In genomic region chr3:33211444-33211843, GRCh38 we compare ENCODE assay signal across 14 cellular contexts. TPM values are rescaled to one million over a fixed set of nuclear protein-coding genes. Genes with fewer than 3 reads are reported as not detected.
DNase-seq lines count a peak whose midpoint lies in the region; ATAC-seq and TF ChIP-seq lines count a peak whose summit lies in the region.
"Had no signal": no experiment of that assay in that cellular context is flagged by ENCODE, and none has a peak within 500 bp of the region (broad histone marks: within the 10 kb centered on the region; RNA-seq: fewer than 3 reads in every experiment).

No MANE protein-coding gene starts in this region.

- H3K27ac ChIP-seq in right cardiac atrium (ENCODE audit: low read length) (no peak overlapping the region), right atrium auricular region (no peak overlapping the region), dorsolateral prefrontal cortex (no peak overlapping the region)
- H3K27ac ChIP-seq: 22Rv1 had no signal

- ATAC-seq in right cardiac atrium = no peak
- no peak for ATAC-seq in activated CD8-positive, alpha-beta T cell treated with anti-CD3 and anti-CD28 coated beads, Interleukin-2, amount 10 ng/mL, durations not matched to agents 7 days and 5 days
- ATAC-seq: activated CD8-positive, alpha-beta memory T cell treated with anti-CD3 and anti-CD28 coated beads, Interleukin-2, amount 10 ng/mL, durations not matched to agents 7 days and 5 days; stimulated activated naive B cell treated with anti-CD40 and anti-IgM and Interleukin-4, amounts not matched to agents 10 μg/mL and 1 μg/mL and 100 μg/mL, for 72 hours had no signal

- 76% methylated on average over 1 of the region's 1 CpG for WGBS in right cardiac atrium

- TF ChIP-seq CTCF in right atrium auricular region (IDR thresholded peaks at IDR 0.05) (no peak), fibroblast of villous mesenchyme (IDR thresholded peaks at IDR 0.05; ENCODE audit: insufficient read depth, low read depth, low read length) (no peak), dorsolateral prefrontal cortex (IDR thresholded peaks at IDR 0.05 in 54 of 56, conservative IDR thresholded peaks at IDR 0.05 in 2 of 56; ENCODE audit: low read depth in 1 of 56, partially characterized antibody in 56 of 56) (no peak)

- H3K36me3 ChIP-seq in right atrium auricular region (no peaks in the 10 kb centered on the region), adipocyte (ENCODE audit: control insufficient read depth, insufficient read depth, low read length, severe bottlenecking) (no peaks in the 10 kb centered on the region)

- POLR2A ChIA-PET in activated CD8-positive, alpha-beta T cell treated with anti-CD3 and anti-CD28 coated beads, Interleukin-2, amount 10 ng/mL, durations not matched to agents 7 days and 5 days (lab: Charles Lee) = no interaction called here

- CTCF ChIA-PET in activated CD8-positive, alpha-beta T cell treated with anti-CD3 and anti-CD28 coated beads, Interleukin-2, amount 10 ng/mL, durations not matched to agents 7 days and 5 days (lab: Charles Lee) = no interaction called here

- H3K27me3 ChIP-seq in right cardiac atrium (ENCODE audit: control insufficient read depth, insufficient read depth) (no peaks in the 10 kb centered on the region), right atrium auricular region (peaks cover 0 to 3% of the 10 kb centered on the region in 2 donors), adipocyte (replicated peaks; ENCODE audit: control insufficient read depth, insufficient read depth, low read length) (peaks cover 6% of the 10 kb centered on the region), dorsolateral prefrontal cortex (no peaks in the 10 kb centered on the region)

- no peaks in the 10 kb centered on the region for H3K4me1 Mint-ChIP-seq in activated CD8-positive, alpha-beta T cell treated with anti-CD3 and anti-CD28 coated beads, Interleukin-2, amount 10 ng/mL, durations not matched to agents 7 days and 5 days (ENCODE audit: low read depth)
- H3K4me1 Mint-ChIP-seq: activated CD8-positive, alpha-beta memory T cell treated with anti-CD3 and anti-CD28 coated beads, Interleukin-2, amount 10 ng/mL, durations not matched to agents 7 days and 5 days; stimulated activated naive B cell treated with anti-CD40 and anti-IgM and Interleukin-4, amounts not matched to agents 10 μg/mL and 1 μg/mL and 100 μg/mL, for 72 hours had no signal

- H3K9ac ChIP-seq in adipocyte (ENCODE audit: low read length) = no peak overlapping the region

- no peak overlapping the region for H3K4me3 Mint-ChIP-seq in activated CD8-positive, alpha-beta T cell treated with anti-CD3 and anti-CD28 coated beads, Interleukin-2, amount 10 ng/mL, durations not matched to agents 7 days and 5 days
- H3K4me3 Mint-ChIP-seq: activated CD8-positive, alpha-beta memory T cell treated with anti-CD3 and anti-CD28 coated beads, Interleukin-2, amount 10 ng/mL, durations not matched to agents 7 days and 5 days; stimulated activated naive B cell treated with anti-CD40 and anti-IgM and Interleukin-4, amounts not matched to agents 10 μg/mL and 1 μg/mL and 100 μg/mL, for 72 hours; T-helper 1 cell treated with Interleukin-12 subunit alpha and Interleukin-12 subunit beta and Interleukin-4 antibody, amounts not matched to agents 30 μg/mL and 1 μg/mL, for 36 hours had no signal

- H3K36me3 Mint-ChIP-seq in activated CD8-positive, alpha-beta T cell treated with anti-CD3 and anti-CD28 coated beads, Interleukin-2, amount 10 ng/mL, durations not matched to agents 7 days and 5 days (ENCODE audit: low read depth) = no peaks in the 10 kb centered on the region
- H3K36me3 Mint-ChIP-seq: activated CD8-positive, alpha-beta memory T cell treated with anti-CD3 and anti-CD28 coated beads, Interleukin-2, amount 10 ng/mL, durations not matched to agents 7 days and 5 days had no signal

- peak in 2 of 3 donors; percentile 13 to 46 for DNase-seq in right cardiac atrium
- DNase-seq in right atrium auricular region (ENCODE audit: low spot score) = no peak
- peak; percentile 67 for DNase-seq in adipocyte (ENCODE audit: low read depth)
- DNase-seq in fibroblast of villous mesenchyme (ENCODE audit: low read depth) = peak; percentile 65
- no peak for DNase-seq in dorsolateral prefrontal cortex
- DNase-seq in NCI-H69 (lab: John Stamatoyannopoulos, UW) = no peak
- DNase-seq in activated CD8-positive, alpha-beta T cell treated with anti-CD3 and anti-CD28 coated beads, Interleukin-2, amount 10 ng/mL, durations not matched to agents 7 days and 5 days = no peak
- no peak for DNase-seq in NCI-H446 (lab: John Stamatoyannopoulos, UW)
- DNase-seq: activated CD8-positive, alpha-beta memory T cell treated with anti-CD3 and anti-CD28 coated beads, Interleukin-2, amount 10 ng/mL, durations not matched to agents 7 days and 5 days; caudate nucleus; GF-D8; stimulated activated naive B cell treated with anti-CD40 and anti-IgM and Interleukin-4, amounts not matched to agents 10 μg/mL and 1 μg/mL and 100 μg/mL, for 72 hours had no signal

- intact Hi-C loops in right cardiac atrium (cut with DNase I) (no loop called here), dorsolateral prefrontal cortex (cut with DNase I) (no loop called here)

- H3K4me3 ChIP-seq in right cardiac atrium (ENCODE audit: low read length) (no peak overlapping the region), right atrium auricular region (no peak overlapping the region), adipocyte (ENCODE audit: low read length) (no peak overlapping the region), fibroblast of villous mesenchyme (ENCODE audit: low read depth, low read length) (no peak overlapping the region), dorsolateral prefrontal cortex (no peak overlapping the region)

- H3K9me3 ChIP-seq in right cardiac atrium (ENCODE audit: control insufficient read depth, low read length) = no peaks in the 10 kb centered on the region
- peaks cover 3 to 19% of the 10 kb centered on the region in 2 donors for H3K9me3 ChIP-seq in right atrium auricular region
- peaks cover 30% of the 10 kb centered on the region for H3K9me3 ChIP-seq in adipocyte (ENCODE audit: control insufficient read depth, low read length)

- no peaks in the 10 kb centered on the region for H3K9me3 Mint-ChIP-seq in activated CD8-positive, alpha-beta T cell treated with anti-CD3 and anti-CD28 coated beads, Interleukin-2, amount 10 ng/mL, durations not matched to agents 7 days and 5 days (ENCODE audit: insufficient read depth)

- H3K4me1 ChIP-seq in right cardiac atrium (ENCODE audit: control insufficient read depth, insufficient read depth, low read length) (no peaks in the 10 kb centered on the region), right atrium auricular region (no peaks in the 10 kb centered on the region), adipocyte (ENCODE audit: control insufficient read depth, insufficient read depth, low read length) (no peaks in the 10 kb centered on the region)

- peaks cover 42% of the 10 kb centered on the region for H3K27me3 Mint-ChIP-seq in activated CD8-positive, alpha-beta T cell treated with anti-CD3 and anti-CD28 coated beads, Interleukin-2, amount 10 ng/mL, durations not matched to agents 7 days and 5 days (ENCODE audit: low read depth)

- no peak overlapping the region for H3K27ac Mint-ChIP-seq in activated CD8-positive, alpha-beta T cell treated with anti-CD3 and anti-CD28 coated beads, Interleukin-2, amount 10 ng/mL, durations not matched to agents 7 days and 5 days
- H3K27ac Mint-ChIP-seq: activated CD8-positive, alpha-beta memory T cell treated with anti-CD3 and anti-CD28 coated beads, Interleukin-2, amount 10 ng/mL, durations not matched to agents 7 days and 5 days; stimulated activated naive B cell treated with anti-CD40 and anti-IgM and Interleukin-4, amounts not matched to agents 10 μg/mL and 1 μg/mL and 100 μg/mL, for 72 hours; T-helper 1 cell treated with Interleukin-12 subunit alpha and Interleukin-12 subunit beta and Interleukin-4 antibody, amounts not matched to agents 30 μg/mL and 1 μg/mL, for 36 hours had no signal

RNA-seq across cellular contexts. Expression of gene SUSD5, which starts 7.2 kb away (rescaled TPM):
- total RNA-seq in right cardiac atrium (1 to 10 TPM in 2 of 4 donors, under 1 TPM in 2; 0.53 to 10.0 (median 1.1) TPM), right atrium auricular region (1 to 10 TPM; 1.1 to 1.7 TPM), fibroblast of villous mesenchyme (1.3 and 2.2 TPM in 2 replicates), dorsolateral prefrontal cortex (10 to 100 TPM in 80 of 120 experiments, 1 to 10 TPM in 40; 5.0 to 22.4 (median 11.5) TPM)
- 1.3 TPM for polyA plus RNA-seq in right cardiac atrium
- not detected for total RNA-seq in activated CD8-positive, alpha-beta T cell treated with anti-CD3 and anti-CD28 coated beads, Interleukin-2, amount 10 ng/mL, durations not matched to agents 7 days and 5 days
- total RNA-seq: activated CD8-positive, alpha-beta memory T cell treated with anti-CD3 and anti-CD28 coated beads, Interleukin-2, amount 10 ng/mL, durations not matched to agents 7 days and 5 days had no signal

Comparison
In these comparisons a context has a peak if more than half of its experiments do, and no peak if none do; other contexts are left out.
1. DNase-seq: peak in right cardiac atrium (2 of 3), adipocyte (single experiment) and fibroblast of villous mesenchyme (single experiment); none in right atrium auricular region (single experiment), dorsolateral prefrontal cortex (0 of 10), NCI-H69 (single experiment), activated CD8-positive, alpha-beta T cell treated with anti-CD3 and anti-CD28 coated beads, Interleukin-2, amount 10 ng/mL, durations not matched to agents 7 days and 5 days (single experiment) and NCI-H446 (0 of 2).